ENCODE assay signal across 1 cellular context in genomic region chr22:20798974-20799373, GRCh38.
TF ChIP-seq lines count a peak whose summit lies in the region.

No MANE protein-coding gene starts in this region.

TF ChIP-seq in GM23338, 12 proteins besides CTCF, POLR2A, EP300 and RAD21 (continued from another document):
- no peak for TF ChIP-seq ZNF462 (CRISPR knock-in tag; IDR thresholded peaks at IDR 0.05)
- no peak for TF ChIP-seq ZNF114 (CRISPR knock-in tag; IDR thresholded peaks at IDR 0.05)
- TF ChIP-seq STAT1 (IDR thresholded peaks at IDR 0.05; ENCODE audit: unreplicated experiment), result no peak
- no peak for TF ChIP-seq EZH2 (IDR thresholded peaks at IDR 0.05; ENCODE audit: low read depth, unreplicated experiment)
- TF ChIP-seq ZNF331 (CRISPR knock-in tag; IDR thresholded peaks at IDR 0.05; ENCODE audit: low read depth), result no peak
